In the genomic region with DNA sequence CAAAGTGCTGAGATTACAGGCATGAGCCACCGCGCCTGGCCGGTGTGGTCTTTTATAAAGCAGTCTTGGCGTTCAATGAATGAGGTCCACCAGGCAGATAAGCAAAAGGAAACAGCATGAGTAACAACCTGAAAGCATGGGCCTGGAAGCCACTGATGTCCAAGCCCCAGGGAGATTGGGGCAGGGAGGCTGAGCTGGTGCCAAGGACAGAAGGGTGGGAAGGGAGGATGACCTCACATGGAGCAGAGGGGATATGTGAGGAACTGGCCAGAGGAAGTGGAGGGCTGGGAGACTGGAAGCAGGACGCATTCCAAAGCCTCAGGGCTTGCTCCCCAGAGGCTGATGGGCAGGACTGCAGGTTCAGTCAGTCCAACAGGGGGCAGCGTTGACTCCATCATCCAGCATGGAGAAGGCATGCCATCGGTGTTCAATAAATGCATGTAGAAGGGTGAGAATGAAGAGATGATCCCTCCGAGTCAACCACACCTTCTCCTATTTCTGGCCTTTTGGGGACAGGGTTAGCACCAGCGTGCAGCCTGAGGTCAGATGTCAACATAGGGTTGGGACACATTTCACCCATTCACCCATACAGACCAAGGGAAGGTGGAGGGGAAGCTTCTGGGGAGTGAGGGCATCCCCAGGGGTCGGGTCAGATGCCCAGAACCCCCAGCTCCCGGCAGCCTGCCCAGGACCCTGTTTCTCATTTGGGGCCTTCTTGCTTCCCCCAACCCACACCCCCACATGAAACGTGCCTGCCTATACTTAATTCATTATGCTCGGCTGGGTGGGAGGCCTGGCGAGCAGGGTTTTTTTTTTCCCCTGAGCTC, we compare ENCODE assay signal across 8 cellular contexts. TPM values are rescaled to one million over a fixed set of nuclear protein-coding genes. Genes with fewer than 3 reads are reported as not detected.
A peak's percentile ranks its signal among the peaks of the same experiment; 100 is the strongest.
DNase-seq lines count a peak whose midpoint lies in the region; ATAC-seq and TF ChIP-seq lines count a peak whose summit lies in the region.

No MANE protein-coding gene starts in this region.

- H3K36me3 ChIP-seq in BE2C (no peaks in the 10 kb centered on the region), adrenal gland (replicated peaks in 1 of 2) (no peaks in the 10 kb centered on the region)

- H3K27me3 ChIP-seq in BE2C, result no peaks in the 10 kb centered on the region
- no peaks in the 10 kb centered on the region for H3K27me3 ChIP-seq in adrenal gland

- TF ChIP-seq POLR2A in adrenal gland (IDR thresholded peaks at IDR 0.05), result no peak

- ATAC-seq in GM19328 (IDR thresholded peaks at IDR 0.05; ENCODE audit: unreplicated experiment), result no peak
- no peak for ATAC-seq in GM18873 (IDR thresholded peaks at IDR 0.05; ENCODE audit: low FRiP score, unreplicated experiment)

- H3K27ac ChIP-seq in adrenal gland, result peak overlapping the region in 1 of 5 donors; percentile 68

- H3K9me3 ChIP-seq in BE2C (no peaks in the 10 kb centered on the region), adrenal gland (replicated peaks in 1 of 3) (no peaks in the 10 kb centered on the region)

- intact Hi-C loops in adrenal gland (cut with DNase I), result no loop called here

- H3K4me1 ChIP-seq in BE2C (0 out of 2 replicates have a peak, but pooled peaks cover 2% of the 10 kb centered on the region), adrenal gland (replicated peaks in 1 of 2) (peaks cover 7 to 9% of the 10 kb centered on the region in 2 donors)

- DNase-seq in BE2C (no peak), HT1080 (ENCODE audit: low read depth) (peak; percentile 62), adrenal gland (peak in 4 of 7 donors; percentile 25 to 56 (median 38)), kidney tubule cell (ENCODE audit: low spot score) (peak; percentile 42), NCI-H1436 (lab: John Stamatoyannopoulos, UW) (no peak), HK-2 (ENCODE audit: unreplicated experiment) (no peak)

- WGBS in adrenal gland, 4 donors, result 71 to 75% (median 74%) methylated on average over 11 to 14 of the region's 14 CpGs

- TF ChIP-seq CTCF in BE2C (IDR thresholded peaks at IDR 0.05; ENCODE audit: low read depth, low read length) (peak; percentile 36), adrenal gland (IDR thresholded peaks at IDR 0.05) (peak in 5 of 6 experiments; percentile 8 to 50 (median 27))

- no peak overlapping the region for H3K4me3 ChIP-seq in BE2C (ENCODE audit: low read depth, low read length)
- no peak overlapping the region for H3K4me3 ChIP-seq in adrenal gland

RNA-seq across cellular contexts. Expression of a gene that starts 14.8 kb away (rescaled TPM):
- polyA plus RNA-seq in BE2C (2012; ENCODE audit: insufficient read depth, insufficient read length, low read depth), result not detected
- total RNA-seq in HT1080 (2014; rRNA removed; shearing (Covaris generic)), result not detected in 2 replicates
- 0.09 TPM in 1 of 2 replicates, not detected in the other for polyA plus RNA-seq in HT1080 (2015; cell fraction: cytosol; rRNA removed)
- 0.16 TPM in 1 of 2 replicates, not detected in the other for polyA plus RNA-seq in HT1080 (2015; cell fraction: nucleus; rRNA removed)
- 10 to 100 TPM in 2 of 8 donors, 1 to 10 TPM in 5, not detected in 1; 1.4 to 12.1 (median 4.6) TPM for total RNA-seq in adrenal gland
- 10 to 100 TPM in 1 of 3 donors, 1 to 10 TPM in 2; 1.7 to 12.7 (median 5.7) TPM for polyA plus RNA-seq in adrenal gland

RNA-seq across cellular contexts. Expression of a gene that starts 29.0 kb away (rescaled TPM):
- not detected for polyA plus RNA-seq in BE2C (2012; ENCODE audit: insufficient read depth, insufficient read length, low read depth)
- total RNA-seq in HT1080 (2014; rRNA removed; shearing (Covaris generic)), result 2.6 and 3.1 TPM in 2 replicates
- polyA plus RNA-seq in HT1080 (2015; cell fraction: cytosol; rRNA removed), result 1.7 TPM in 2 replicates
- polyA plus RNA-seq in HT1080 (2015; cell fraction: nucleus; rRNA removed), result 2.4 and 3.9 TPM in 2 replicates
- total RNA-seq in adrenal gland, result 100 to 1,000 TPM in 2 of 8 donors, 10 to 100 TPM in 6; 10.0 to 117 (median 47.5) TPM
- 1,000 to 10,000 TPM in 1 of 3 donors, 100 to 1,000 TPM in 1, 10 to 100 TPM in 1; 10.4 to 1,399 (median 244) TPM for polyA plus RNA-seq in adrenal gland

Comparison
In these comparisons a context has a peak if more than half of its experiments do, and no peak if none do; other contexts are left out.
1. DNase-seq: peak in HT1080 (single experiment), adrenal gland (4 of 7) and kidney tubule cell (single experiment); none in BE2C (single experiment), NCI-H1436 (single experiment) and HK-2 (single experiment).